In genomic region chr1:192527950-192528349, GRCh38 we compare ENCODE assay signal across 21 cellular contexts. TPM values are rescaled to one million over a fixed set of nuclear protein-coding genes. Genes with fewer than 3 reads are reported as not detected.
DNase-seq lines count a peak whose midpoint lies in the region; ATAC-seq and TF ChIP-seq lines count a peak whose summit lies in the region.
"Had no signal": no experiment of that assay in that cellular context is flagged by ENCODE, and none has a peak within 500 bp of the region (broad histone marks: within the 10 kb centered on the region; RNA-seq: fewer than 3 reads in every experiment).

No MANE protein-coding gene starts in this region.

- peaks cover 9% of the 10 kb centered on the region for H3K9me3 Mint-ChIP-seq in neural progenitor cell
- H3K9me3 Mint-ChIP-seq: activated CD4-positive, alpha-beta T cell treated with anti-CD3 and anti-CD28 coated beads, Interleukin-2, amount 10 ng/mL, durations not matched to agents 24 days and 14 days had no signal

- peaks cover 0 to 2% of the 10 kb centered on the region in 2 experiments for H3K36me3 ChIP-seq in SK-N-SH (replicated peaks in 1 of 2; ENCODE audit: control insufficient read depth in 1 of 2, insufficient read depth in 2 of 2, low read length in 1 of 2)
- no peaks in the 10 kb centered on the region for H3K36me3 ChIP-seq in neural progenitor cell
- H3K36me3 ChIP-seq: BLaER1 treated with 17β-estradiol and CSF1 and Interleukin-3, amounts not matched to agents 10 nM and 100 nM; breast epithelium; heart right ventricle; SJSA1 had no signal

- no peaks in the 10 kb centered on the region for H3K36me3 Mint-ChIP-seq in neural progenitor cell
- H3K36me3 Mint-ChIP-seq: activated naive CD4-positive, alpha-beta T cell treated with anti-CD3 and anti-CD28 coated beads, Interleukin-2, amount 50 U/mL, for 72 hours had no signal

- no peaks in the 10 kb centered on the region for H3K9me2 ChIP-seq in SK-N-SH

- ATAC-seq in SK-N-SH treated with all-trans-retinoic acid at 6 μM for 48 hours (no peak), HG02678 (IDR thresholded peaks at IDR 0.05; ENCODE audit: unreplicated experiment) (peak; percentile 29), HG03565 (IDR thresholded peaks at IDR 0.05; ENCODE audit: unreplicated experiment) (peak; percentile 30)
- ATAC-seq: activated naive CD4-positive, alpha-beta T cell treated with anti-CD3 and anti-CD28 coated beads, Interleukin-2, amount 50 U/mL, for 72 hours; heart right ventricle had no signal

- H3K4me2 ChIP-seq in SK-N-SH (no peak overlapping the region), neural progenitor cell (no peak overlapping the region)

- peaks cover 32% of the 10 kb centered on the region for H3K79me2 ChIP-seq in SK-N-SH (ENCODE audit: insufficient read depth)
- no peaks in the 10 kb centered on the region for H3K79me2 ChIP-seq in neural progenitor cell (ENCODE audit: low read depth)

- H3K27me3 ChIP-seq in SK-N-SH (ENCODE audit: insufficient read depth) = no peaks in the 10 kb centered on the region
- no peaks in the 10 kb centered on the region for H3K27me3 ChIP-seq in neural progenitor cell
- H3K27me3 ChIP-seq: BLaER1 treated with 17β-estradiol and CSF1 and Interleukin-3, amounts not matched to agents 10 nM and 100 nM; breast epithelium; dorsolateral prefrontal cortex; heart right ventricle; SJSA1 had no signal

- 0 out of 2 replicates have a peak overlapping the region, but pooled peaks have one; percentile 27 for H2AFZ ChIP-seq in SK-N-SH (ENCODE audit: low read depth)
- H2AFZ ChIP-seq in neural progenitor cell (replicated peaks) = no peak overlapping the region

- no peak for DNase-seq in SK-N-SH
- DNase-seq in DMS114 treated with DMSO at 0.1 percent for 48 hours (lab: John Stamatoyannopoulos, UW; ENCODE audit: unreplicated experiment) = no peak
- no peak for DNase-seq in dermis blood vessel endothelial cell
- DNase-seq in epidermal melanocyte (ENCODE audit: insufficient read length, low spot score) = no peak
- DNase-seq in neural progenitor cell (ENCODE audit: low spot score) = no peak
- DNase-seq: activated CD4-positive, alpha-beta T cell treated with anti-CD3 and anti-CD28 coated beads, Interleukin-2, amount 10 ng/mL, durations not matched to agents 24 days and 14 days; DMS 273 treated with DMSO at 0.1 percent for 48 hours; dorsolateral prefrontal cortex; heart right ventricle; Kasumi-1; mesendoderm; NCI-H1436 treated with DMSO at 0.1 percent for 48 hours; NCI-H446 treated with DMSO at 0.1 percent for 48 hours had no signal

- H3K9ac ChIP-seq in SK-N-SH (no peak overlapping the region; the same call in 1 of the 2 replicates), neural progenitor cell (no peak overlapping the region)
- H3K9ac ChIP-seq: BLaER1 treated with 17β-estradiol and CSF1 and Interleukin-3, amounts not matched to agents 10 nM and 100 nM had no signal

- H3K27me3 Mint-ChIP-seq in neural progenitor cell (ENCODE audit: insufficient read depth, low read depth) = no peaks in the 10 kb centered on the region

- H3K4me1 Mint-ChIP-seq in neural progenitor cell = peaks cover 14% of the 10 kb centered on the region

- TF ChIP-seq EP300 in SK-N-SH (IDR thresholded peaks at IDR 0.05; ENCODE audit: borderline replicate concordance in 1 of 2, low read depth in 1 of 2, low read length in 1 of 2) = no peak

- POLR2A ChIA-PET in SK-N-SH (lab: Yijun Ruan, JAX) = no interaction called here

- H4K20me1 ChIP-seq in SK-N-SH (ENCODE audit: insufficient read depth) (no peaks in the 10 kb centered on the region), neural progenitor cell (ENCODE audit: low read depth) (no peaks in the 10 kb centered on the region)
- H4K20me1 ChIP-seq: BLaER1 treated with 17β-estradiol and CSF1 and Interleukin-3, amounts not matched to agents 10 nM and 100 nM had no signal

- no peak for TF ChIP-seq CTCF in SK-N-SH (IDR thresholded peaks at IDR 0.05)
- TF ChIP-seq CTCF in neural progenitor cell (IDR thresholded peaks at IDR 0.05) = no peak

- H3K4me1 ChIP-seq in SK-N-SH (ENCODE audit: control insufficient read depth in 1 of 2, insufficient read depth in 2 of 2, low read depth in 1 of 2, low read length in 1 of 2) (peaks cover 0 to 28% of the 10 kb centered on the region in 2 experiments; a peak in 3 of 4 replicates), neural progenitor cell (no peaks in the 10 kb centered on the region)

- TF ChIP-seq RAD21 in SK-N-SH (IDR thresholded peaks at IDR 0.05; ENCODE audit: low read length) = no peak

- peaks cover 57% of the 10 kb centered on the region for H3F3A ChIP-seq in SK-N-SH (replicated peaks; ENCODE audit: insufficient read depth)
- no peaks in the 10 kb centered on the region for H3F3A ChIP-seq in neural progenitor cell (ENCODE audit: low read depth)

- H3K4me3 ChIP-seq in SK-N-SH (ENCODE audit: low read depth in 2 of 2, low read length in 1 of 2) (no peak overlapping the region), neural progenitor cell (no peak overlapping the region)
- H3K4me3 ChIP-seq: BLaER1 treated with 17β-estradiol and CSF1 and Interleukin-3, amounts not matched to agents 10 nM and 100 nM; breast epithelium; dorsolateral prefrontal cortex; heart right ventricle; SJSA1 had no signal

- H3K4me3 Mint-ChIP-seq in neural progenitor cell = no peak overlapping the region
- H3K4me3 Mint-ChIP-seq: activated CD4-positive, alpha-beta T cell treated with anti-CD3 and anti-CD28 coated beads, Interleukin-2, amount 10 ng/mL, durations not matched to agents 24 days and 14 days; neural crest cell had no signal

- H3K27ac Mint-ChIP-seq in neural progenitor cell = no peak overlapping the region
- H3K27ac Mint-ChIP-seq: activated CD4-positive, alpha-beta T cell treated with anti-CD3 and anti-CD28 coated beads, Interleukin-2, amount 10 ng/mL, durations not matched to agents 24 days and 14 days; activated naive CD4-positive, alpha-beta T cell treated with anti-CD3 and anti-CD28 coated beads, Interleukin-2, amount 50 U/mL, for 72 hours had no signal

- peak overlapping the region; percentile 96 to 99; a peak in 3 of 4 replicates for H3K27ac ChIP-seq in SK-N-SH (ENCODE audit: low read depth in 2 of 2, low read length in 1 of 2)
- H3K27ac ChIP-seq in neural progenitor cell = no peak overlapping the region
- H3K27ac ChIP-seq: BLaER1 treated with 17β-estradiol and CSF1 and Interleukin-3, amounts not matched to agents 10 nM and 100 nM; breast epithelium; heart right ventricle; SJSA1 had no signal

- H3K9me3 ChIP-seq in SK-N-SH (no peaks in the 10 kb centered on the region), neural progenitor cell (ENCODE audit: low read depth) (no peaks in the 10 kb centered on the region)
- H3K9me3 ChIP-seq: breast epithelium, SJSA1 had no signal

- CTCF ChIA-PET in SK-N-SH (lab: Yijun Ruan, JAX) = no interaction called here

TF ChIP-seq in SK-N-SH, 30 proteins besides CTCF, POLR2A, EP300 and RAD21 (continues in another document):
- no peak for TF ChIP-seq FOXJ3 (CRISPR knock-in tag; IDR thresholded peaks at IDR 0.05)
- TF ChIP-seq SIN3A (IDR thresholded peaks at IDR 0.05; ENCODE audit: borderline replicate concordance, low read depth, low read length) = no peak
- TF ChIP-seq SMC3 (IDR thresholded peaks at IDR 0.05; ENCODE audit: low read depth, low read length) = no peak
- TF ChIP-seq TEAD4 (IDR thresholded peaks at IDR 0.05; ENCODE audit: borderline replicate concordance, insufficient read depth) = no peak
- no peak for TF ChIP-seq FOSL2 (IDR thresholded peaks at IDR 0.05; ENCODE audit: borderline replicate concordance, low read depth)
- no peak for TF ChIP-seq RCOR1 (IDR thresholded peaks at IDR 0.05; ENCODE audit: low read length)
- TF ChIP-seq, protein P1, sequence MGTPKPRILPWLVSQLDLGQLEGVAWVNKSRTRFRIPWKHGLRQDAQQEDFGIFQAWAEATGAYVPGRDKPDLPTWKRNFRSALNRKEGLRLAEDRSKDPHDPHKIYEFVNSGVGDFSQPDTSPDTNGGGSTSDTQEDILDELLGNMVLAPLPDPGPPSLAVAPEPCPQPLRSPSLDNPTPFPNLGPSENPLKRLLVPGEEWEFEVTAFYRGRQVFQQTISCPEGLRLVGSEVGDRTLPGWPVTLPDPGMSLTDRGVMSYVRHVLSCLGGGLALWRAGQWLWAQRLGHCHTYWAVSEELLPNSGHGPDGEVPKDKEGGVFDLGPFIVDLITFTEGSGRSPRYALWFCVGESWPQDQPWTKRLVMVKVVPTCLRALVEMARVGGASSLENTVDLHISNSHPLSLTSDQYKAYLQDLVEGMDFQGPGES (IDR thresholded peaks at IDR 0.05; ENCODE audit: low read depth, low read length) = no peak

TF ChIP-seq in SK-N-SH treated with all-trans-retinoic acid at 6 μM for 48 hours, 23 proteins besides CTCF, POLR2A, EP300 and RAD21 (continues in another document):
- no peak for TF ChIP-seq ZNF70 (CRISPR knock-in tag; IDR thresholded peaks at IDR 0.05)
- no peak for TF ChIP-seq PATZ1 (CRISPR knock-in tag; IDR thresholded peaks at IDR 0.05; ENCODE audit: borderline replicate concordance)
- no peak for TF ChIP-seq ESRRG (CRISPR knock-in tag; IDR thresholded peaks at IDR 0.05)

RNA-seq across cellular contexts. Expression of gene RGS1, which starts 47.6 kb away (rescaled TPM):
- polyA plus RNA-seq in SK-N-SH (2012; rRNA removed) = 0.05 and 0.12 TPM in 2 replicates
- polyA plus RNA-seq in SK-N-SH (2012; cell fraction: cytosol; rRNA removed) = 0.07 and 0.18 TPM in 2 replicates
- polyA plus RNA-seq in SK-N-SH (2012; cell fraction: nucleus; rRNA removed) = 0.11 and 0.24 TPM in 2 replicates
- total RNA-seq in dermis blood vessel endothelial cell = not detected in 2 replicates
- total RNA-seq in neural progenitor cell (ENCODE audit: low replicate concordance) = not detected in 2 replicates
- total RNA-seq: neural crest cell, SJSA1 had no signal
